In genomic region chr20:1273366-1273765, GRCh38 we compare ENCODE assay signal across 20 cellular contexts. TPM values are rescaled to one million over a fixed set of nuclear protein-coding genes. Genes with fewer than 3 reads are reported as not detected.
DNase-seq lines count a peak whose midpoint lies in the region; ATAC-seq lines count a peak whose summit lies in the region.
"Had no signal": no experiment of that assay in that cellular context is flagged by ENCODE, and none has a peak within 500 bp of the region (broad histone marks: within the 10 kb centered on the region; RNA-seq: fewer than 3 reads in every experiment).

No MANE protein-coding gene starts in this region.

- H3K4me3 Mint-ChIP-seq in activated CD8-positive, alpha-beta memory T cell treated with anti-CD3 and anti-CD28 coated beads, Interleukin-2, amount 10 ng/mL, durations not matched to agents 7 days and 5 days, result no peak overlapping the region
- H3K4me3 Mint-ChIP-seq: CD4-positive, alpha-beta memory T cell had no signal

- CTCF ChIA-PET in activated CD8-positive, alpha-beta memory T cell treated with anti-CD3 and anti-CD28 coated beads, Interleukin-2, amount 10 ng/mL, durations not matched to agents 7 days and 5 days (lab: Charles Lee), result interaction anchor here (0.9 to 1.2 kb wide), 2 partner anchors 13 to 230 kb away, joined by 3 read pairs; no protein-coding TSS in a partner anchor

- ATAC-seq in activated CD8-positive, alpha-beta memory T cell treated with anti-CD3 and anti-CD28 coated beads, Interleukin-2, amount 10 ng/mL, durations not matched to agents 7 days and 5 days, result no peak
- ATAC-seq in HG03442 (IDR thresholded peaks at IDR 0.05; ENCODE audit: unreplicated experiment) (no peak), GM21447 (IDR thresholded peaks at IDR 0.05; ENCODE audit: unreplicated experiment) (no peak)
- ATAC-seq: HepG2, PC-3 had no signal

- no peaks in the 10 kb centered on the region for H3K9me3 Mint-ChIP-seq in activated CD8-positive, alpha-beta memory T cell treated with anti-CD3 and anti-CD28 coated beads, Interleukin-2, amount 10 ng/mL, durations not matched to agents 7 days and 5 days (ENCODE audit: low read depth)
- H3K9me3 Mint-ChIP-seq: CD4-positive, alpha-beta memory T cell had no signal

- H3K27me3 Mint-ChIP-seq in activated CD8-positive, alpha-beta memory T cell treated with anti-CD3 and anti-CD28 coated beads, Interleukin-2, amount 10 ng/mL, durations not matched to agents 7 days and 5 days, result no peaks in the 10 kb centered on the region
- H3K27me3 Mint-ChIP-seq: CD4-positive, alpha-beta memory T cell had no signal

- no peaks in the 10 kb centered on the region for H3K36me3 Mint-ChIP-seq in activated CD8-positive, alpha-beta memory T cell treated with anti-CD3 and anti-CD28 coated beads, Interleukin-2, amount 10 ng/mL, durations not matched to agents 7 days and 5 days

- H3K4me1 Mint-ChIP-seq in activated CD8-positive, alpha-beta memory T cell treated with anti-CD3 and anti-CD28 coated beads, Interleukin-2, amount 10 ng/mL, durations not matched to agents 7 days and 5 days, result no peaks in the 10 kb centered on the region

- H3K27ac Mint-ChIP-seq in activated CD8-positive, alpha-beta memory T cell treated with anti-CD3 and anti-CD28 coated beads, Interleukin-2, amount 10 ng/mL, durations not matched to agents 7 days and 5 days, result no peak overlapping the region
- H3K27ac Mint-ChIP-seq: CD4-positive, alpha-beta memory T cell had no signal

- DNase-seq in activated CD8-positive, alpha-beta memory T cell treated with anti-CD3 and anti-CD28 coated beads, Interleukin-2, amount 10 ng/mL, durations not matched to agents 7 days and 5 days, result peak; percentile 15
- no peak for DNase-seq in activated CD8-positive, alpha-beta memory T cell treated with anti-CD3 and anti-CD28 coated beads, Interleukin-2, amount 50 U/mL, for 4 hours
- peak; percentile 36 for DNase-seq in left kidney (ENCODE audit: low read depth, low spot score)
- DNase-seq in GOT3 (lab: John Stamatoyannopoulos, UW), result no peak
- no peak for DNase-seq in activated gamma-delta T cell (lab: John Stamatoyannopoulos, UW)
- DNase-seq: 8988T; BE2C; CD4-positive, alpha-beta memory T cell; NCI-H1436; NCI-H2029; NCI-H345; NCI-H526; PC-3 had no signal

- peak overlapping the region; percentile 43 for H3K27ac ChIP-seq in cingulate gyrus (ENCODE audit: low read depth, low read length)
- H3K27ac ChIP-seq: KMS-11, RWPE1 had no signal

RNA-seq across cellular contexts. Expression of gene SNPH, which starts 7.3 kb away (rescaled TPM):
- total RNA-seq in activated CD8-positive, alpha-beta memory T cell treated with anti-CD3 and anti-CD28 coated beads, Interleukin-2, amount 10 ng/mL, durations not matched to agents 7 days and 5 days, result 1 to 10 TPM; 3.6 to 4.2 TPM

RNA-seq across cellular contexts. Expression of gene RAD21L1, which starts 47.5 kb away (rescaled TPM):
- total RNA-seq in activated CD8-positive, alpha-beta memory T cell treated with anti-CD3 and anti-CD28 coated beads, Interleukin-2, amount 10 ng/mL, durations not matched to agents 7 days and 5 days, result under 1 TPM in 1 of 2 experiments, not detected in 1; 0.67 TPM
- total RNA-seq: HepG2, MCF 10A had no signal

RNA-seq across cellular contexts. Expression of gene SDCBP2, which starts 55.6 kb away (rescaled TPM):
- 1 to 10 TPM; 2.1 to 4.3 TPM for total RNA-seq in activated CD8-positive, alpha-beta memory T cell treated with anti-CD3 and anti-CD28 coated beads, Interleukin-2, amount 10 ng/mL, durations not matched to agents 7 days and 5 days

Comparison
In these comparisons a context has a peak if more than half of its experiments do, and no peak if none do; other contexts are left out.
1. DNase-seq: peak in activated CD8-positive, alpha-beta memory T cell treated with anti-CD3 and anti-CD28 coated beads, Interleukin-2, amount 10 ng/mL, durations not matched to agents 7 days and 5 days (single experiment) and left kidney (single experiment); none in activated CD8-positive, alpha-beta memory T cell treated with anti-CD3 and anti-CD28 coated beads, Interleukin-2, amount 50 U/mL, for 4 hours (single experiment), GOT3 (single experiment) and activated gamma-delta T cell (single experiment).